8 cellular contexts compared by ENCODE assay signal in the genomic region with DNA sequence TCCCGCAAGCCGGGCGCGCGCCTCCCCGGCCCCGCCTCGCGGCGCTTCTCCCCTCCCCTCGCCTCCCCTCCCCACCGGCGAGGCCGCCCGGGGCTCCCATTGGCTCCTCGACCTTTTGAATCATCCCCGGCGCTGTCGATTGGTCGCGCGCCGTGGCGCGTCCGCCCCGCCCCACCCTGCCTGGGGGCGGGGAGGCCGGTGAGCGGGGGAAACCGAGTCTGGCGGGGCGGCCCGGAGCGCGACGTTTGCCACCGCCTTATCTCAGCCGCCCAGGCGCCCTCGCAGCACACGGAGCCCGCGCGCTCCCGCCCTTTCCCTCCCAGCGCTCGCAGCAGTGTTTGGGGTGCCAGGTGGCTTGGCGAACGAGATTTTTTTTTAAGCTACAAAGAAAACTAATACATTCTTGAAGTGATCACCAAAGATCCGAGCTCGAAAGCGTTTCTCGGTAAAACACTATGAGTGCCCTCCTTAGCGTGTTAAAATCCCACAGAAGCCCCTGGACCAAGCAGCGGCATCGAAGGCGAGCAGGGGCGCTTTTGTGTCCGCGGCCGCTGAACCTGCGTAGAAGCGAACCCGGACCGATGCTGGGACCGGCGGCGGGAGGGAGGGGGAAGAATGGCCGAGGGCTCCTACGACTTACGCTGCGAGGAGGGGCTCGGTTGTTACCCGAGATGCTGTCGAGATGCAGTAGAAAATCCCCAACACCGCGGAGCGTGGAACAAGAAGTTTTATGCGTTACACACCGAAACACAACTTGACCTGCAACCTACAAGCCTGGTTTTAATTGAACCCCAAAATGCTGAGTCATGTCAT. TPM values are rescaled to one million over a fixed set of nuclear protein-coding genes. Genes with fewer than 3 reads are reported as not detected.
DNase-seq lines count a peak whose midpoint lies in the region; ATAC-seq, FAIRE-seq and TF ChIP-seq lines count a peak whose summit lies in the region.

No MANE protein-coding gene starts in this region.

- peaks cover 36% of the 10 kb centered on the region for H3K4me1 Mint-ChIP-seq in progenitor cell of endocrine pancreas (ENCODE audit: low read depth)

- TF ChIP-seq POLR2A in GM12891 (IDR thresholded peaks at IDR 0.05; ENCODE audit: low read depth, low read length) = peak; percentile 53; the same call in 1 of the 2 replicates
- TF ChIP-seq POLR2A in adrenal gland (IDR thresholded peaks at IDR 0.05) = peak in 1 of 2 donors; percentile 52

- H3K27me3 Mint-ChIP-seq in progenitor cell of endocrine pancreas = no peaks in the 10 kb centered on the region

- H3K36me3 Mint-ChIP-seq in progenitor cell of endocrine pancreas (ENCODE audit: insufficient read depth) = no peaks in the 10 kb centered on the region

- H3K9me3 ChIP-seq in adrenal gland (replicated peaks in 1 of 3) (no peaks in the 10 kb centered on the region), heart right ventricle (peaks cover 0 to 12% (median 0%) of the 10 kb centered on the region in 11 donors), upper lobe of right lung (no peaks in the 10 kb centered on the region)

- intact Hi-C loops in adrenal gland (cut with DNase I) = no loop called here
- intact Hi-C loops in heart right ventricle (cut with DNase I) = loop anchor here in 1 of 10 donors (2.0 kb wide), 1 partner anchor 17 kb away; no protein-coding TSS in a partner anchor
- intact Hi-C loops in upper lobe of right lung (cut with DNase I) = no loop called here

- DNase-seq in GM12891 (ENCODE audit: insufficient read length, low spot score) (peak; percentile 94), NCI-H1105 treated with DMSO at 0.1 percent for 48 hours (lab: John Stamatoyannopoulos, UW) (peak; percentile 93), T follicular helper cell (ENCODE audit: low read depth) (peak; percentile 86), adrenal gland (peak; percentile 86 to 95 (median 89)), heart right ventricle (peak; percentile 92 to 93), progenitor cell of endocrine pancreas (ENCODE audit: low spot score, unreplicated experiment) (peak; percentile 82), upper lobe of right lung (peak; percentile 96)

- H3K36me3 ChIP-seq in adrenal gland (replicated peaks in 1 of 2) = no peaks in the 10 kb centered on the region
- H3K36me3 ChIP-seq in heart right ventricle = no peaks in the 10 kb centered on the region
- no peaks in the 10 kb centered on the region for H3K36me3 ChIP-seq in upper lobe of right lung

- H3K4me3 ChIP-seq in adrenal gland (peak overlapping the region; percentile 53 to 94 (median 84)), heart right ventricle (peak overlapping the region; percentile 64 to 98 (median 90)), upper lobe of right lung (peak overlapping the region; percentile 84)

- peak overlapping the region; percentile 82 for H3K4me3 Mint-ChIP-seq in progenitor cell of endocrine pancreas (ENCODE audit: low read depth)

- peak; percentile 92 for FAIRE-seq in GM12891 (lab: Jason Lieb, UNC)

- H3K27ac Mint-ChIP-seq in progenitor cell of endocrine pancreas = peak overlapping the region; percentile 96

- no peaks in the 10 kb centered on the region for H3K9me3 Mint-ChIP-seq in progenitor cell of endocrine pancreas (ENCODE audit: low read depth)

- H3K27ac ChIP-seq in adrenal gland = peak overlapping the region; percentile 1 to 90 (median 80)
- H3K27ac ChIP-seq in heart right ventricle = peak overlapping the region; percentile 47 to 97 (median 90)
- peak overlapping the region; percentile 88 for H3K27ac ChIP-seq in upper lobe of right lung

- peak; percentile 89 for ATAC-seq in HG02678 (IDR thresholded peaks at IDR 0.05; ENCODE audit: unreplicated experiment)
- ATAC-seq in heart right ventricle = peak; percentile 96 to 99 (median 97)
- peak; percentile 97 for ATAC-seq in upper lobe of right lung

- H3K27me3 ChIP-seq in adrenal gland = no peaks in the 10 kb centered on the region
- no peaks in the 10 kb centered on the region for H3K27me3 ChIP-seq in heart right ventricle
- H3K27me3 ChIP-seq in upper lobe of right lung = no peaks in the 10 kb centered on the region

- TF ChIP-seq CTCF in adrenal gland (IDR thresholded peaks at IDR 0.05) (no peak), heart right ventricle (IDR thresholded peaks at IDR 0.05) (no peak), progenitor cell of endocrine pancreas (IDR thresholded peaks at IDR 0.05; ENCODE audit: unreplicated experiment) (no peak), upper lobe of right lung (IDR thresholded peaks at IDR 0.05) (no peak)

- 0 to 1% (median 0%) methylated on average over 34 to 81 of the region's 81 CpGs for WGBS in adrenal gland, 4 donors
- WGBS in heart right ventricle, 2 donors = 0 to 1% methylated on average over 71 to 81 of the region's 81 CpGs

- H3K4me1 ChIP-seq in adrenal gland (replicated peaks in 1 of 2) (peaks cover 0 to 37% of the 10 kb centered on the region in 2 donors), heart right ventricle (peaks cover 9 to 48% (median 41%) of the 10 kb centered on the region in 9 donors), upper lobe of right lung (peaks cover 26% of the 10 kb centered on the region)

TF ChIP-seq in GM12891, 5 proteins besides CTCF, POLR2A, EP300 and RAD21:
- no peak for TF ChIP-seq SPI1 (IDR thresholded peaks at IDR 0.05; ENCODE audit: low read depth, low read length)
- TF ChIP-seq PAX5 (IDR thresholded peaks at IDR 0.05; ENCODE audit: insufficient read depth, low read length, severe bottlenecking) = peak; percentile 0
- TF ChIP-seq POLR2AphosphoS5 (IDR thresholded peaks at IDR 0.05; ENCODE audit: low read depth, low read length) = no peak
- peak; percentile 33; the same call in 1 of the 2 replicates for TF ChIP-seq TAF1 (IDR thresholded peaks at IDR 0.05; ENCODE audit: low read depth, low read length)
- 0 out of 2 replicates have a peak, but pooled peaks have one; percentile 9 for TF ChIP-seq POU2F2 (IDR thresholded peaks at IDR 0.05; ENCODE audit: low read depth, low read length)
TF ChIP-seq in GM12891: peak in this region for 3.

RNA-seq across cellular contexts. Expression of gene LBR, which starts 0.4 kb away (rescaled TPM):
- polyA plus RNA-seq in GM12891 (2012; ENCODE audit: low read depth, missing spikeins) = 30.3 TPM
- total RNA-seq in adrenal gland = 10 to 100 TPM in 7 of 8 donors, 1 to 10 TPM in 1; 6.7 to 27.5 (median 16.3) TPM
- polyA plus RNA-seq in adrenal gland = 10 to 100 TPM in 1 of 3 donors, 1 to 10 TPM in 2; 5.4 to 12.8 (median 6.0) TPM
- total RNA-seq in heart right ventricle = 10 to 100 TPM in 6 of 10 donors, 1 to 10 TPM in 4; 8.5 to 22.6 (median 11.0) TPM
- polyA plus RNA-seq in heart right ventricle = 1 to 10 TPM; 7.6 to 7.7 TPM
- total RNA-seq in progenitor cell of endocrine pancreas = 116 and 124 TPM in 2 replicates
- total RNA-seq in upper lobe of right lung = 55.2 TPM

Comparison
In these comparisons a context has a peak if more than half of its experiments do, and no peak if none do; other contexts are left out.
1. Peak in every context shown above with its lines: DNase-seq, ATAC-seq, H3K4me3 ChIP-seq and H3K27ac ChIP-seq.